In genomic region chr12:8698830-8699330, GRCh38 we compare ENCODE assay signal across 8 cellular contexts. TPM values are rescaled to one million over a fixed set of nuclear protein-coding genes. Genes with fewer than 3 reads are reported as not detected.
A peak's percentile ranks its signal among the peaks of the same experiment; 100 is the strongest.
DNase-seq lines count a peak whose midpoint lies in the region; ATAC-seq and TF ChIP-seq lines count a peak whose summit lies in the region.

No MANE protein-coding gene starts in this region.

- no peaks in the 10 kb centered on the region for H3K9me3 ChIP-seq in right atrium auricular region
- H3K9me3 ChIP-seq in vagina: no peaks in the 10 kb centered on the region

- H3K9me3 Mint-ChIP-seq in memory B cell: no peaks in the 10 kb centered on the region

- intact Hi-C loops in cardiac septum (cut with DNase I) (loop anchor here (5.0 kb wide), 2 partner anchors 73 to 213 kb away; partner anchors contain the start of gene PHC1), vagina (cut with DNase I) (no loop called here)

- TF ChIP-seq POLR2A in vagina (IDR thresholded peaks at IDR 0.05): no peak

- H3K27me3 ChIP-seq in right atrium auricular region: no peaks in the 10 kb centered on the region
- H3K27me3 ChIP-seq in brain microvascular endothelial cell (replicated peaks): no peaks in the 10 kb centered on the region
- no peaks in the 10 kb centered on the region for H3K27me3 ChIP-seq in vagina

- H3K4me1 Mint-ChIP-seq in memory B cell: peaks cover 14% of the 10 kb centered on the region

- TF ChIP-seq CTCF in right atrium auricular region (IDR thresholded peaks at IDR 0.05) (no peak), brain microvascular endothelial cell (IDR thresholded peaks at IDR 0.05; ENCODE audit: low read depth, low read length, missing control alignments) (no peak), vagina (IDR thresholded peaks at IDR 0.05) (no peak)

- H3K36me3 Mint-ChIP-seq in memory B cell: peaks cover 2% of the 10 kb centered on the region

- peak overlapping the region in 1 of 2 donors; percentile 96 for H3K27ac ChIP-seq in right atrium auricular region
- peak overlapping the region; percentile 67 for H3K27ac ChIP-seq in brain microvascular endothelial cell
- peak overlapping the region; percentile 98 for H3K27ac ChIP-seq in vagina

- H3K4me1 ChIP-seq in right atrium auricular region (peaks cover 0 to 39% of the 10 kb centered on the region in 2 donors), vagina (peaks cover 37% of the 10 kb centered on the region)

- no peak for ATAC-seq in memory B cell (ENCODE audit: low read depth)

- no peaks in the 10 kb centered on the region for H3K27me3 Mint-ChIP-seq in memory B cell

- peak overlapping the region; percentile 73 to 99 for H3K4me3 ChIP-seq in right atrium auricular region
- peak overlapping the region; percentile 80 for H3K4me3 ChIP-seq in brain microvascular endothelial cell (ENCODE audit: low read depth, low read length)
- H3K4me3 ChIP-seq in vagina: peak overlapping the region; percentile 95 to 99

- H3K36me3 ChIP-seq in right atrium auricular region (no peaks in the 10 kb centered on the region), brain microvascular endothelial cell (replicated peaks) (no peaks in the 10 kb centered on the region), vagina (no peaks in the 10 kb centered on the region)

- peak overlapping the region; percentile 99 for H3K4me3 Mint-ChIP-seq in memory B cell

- H3K27ac Mint-ChIP-seq in memory B cell: peak overlapping the region; percentile 97

- in situ Hi-C loops in brain microvascular endothelial cell (cut with HindIII; ENCODE audit: low pct_ligation_motif_present, low sequenced_read_pairs): no loop called here

- no peak for DNase-seq in right atrium auricular region (ENCODE audit: low spot score)
- DNase-seq in cardiac septum (ENCODE audit: low spot score): no peak
- DNase-seq in brain microvascular endothelial cell: no peak
- DNase-seq in memory B cell (ENCODE audit: low spot score in 2 of 2): no peak
- no peak for DNase-seq in vagina (ENCODE audit: extremely low spot score in 2 of 2)
- no peak for DNase-seq in NCI-H1417 treated with DMSO at 0.1 percent for 48 hours (lab: John Stamatoyannopoulos, UW)
- DNase-seq in islet precursor cell: no peak
- DNase-seq in NCI-H128 (lab: John Stamatoyannopoulos, UW; ENCODE audit: unreplicated experiment): no peak

RNA-seq across cellular contexts. Expression of gene RIMKLB, which starts 1.1 kb away (rescaled TPM):
- total RNA-seq in right atrium auricular region: 10 to 100 TPM in 1 of 2 donors, 1 to 10 TPM in 1; 9.7 to 10.7 TPM
- total RNA-seq in cardiac septum: 13.8 TPM
- total RNA-seq in vagina: 44.7 TPM

RNA-seq across cellular contexts. Expression of gene MFAP5, which starts 36.3 kb away (rescaled TPM):
- 100 to 1,000 TPM in 1 of 2 donors, 10 to 100 TPM in 1; 22.1 to 104 TPM for total RNA-seq in right atrium auricular region
- total RNA-seq in cardiac septum: 20.8 TPM
- total RNA-seq in vagina: 159 TPM
